8 cellular contexts compared by ENCODE assay signal in genomic region chr3:188421836-188422540, GRCh38.
DNase-seq lines count a peak whose midpoint lies in the region; ATAC-seq and TF ChIP-seq lines count a peak whose summit lies in the region.

No MANE protein-coding gene starts in this region.

- DNase-seq in AG10803 (ENCODE audit: low read depth) (peak; percentile 35), colonic mucosa (peak; percentile 23), tibial artery (peak in 1 of 2 donors; percentile 38), HK-2 (ENCODE audit: unreplicated experiment) (no peak), T-helper 2 cell (no peak), HuH-7.5 (ENCODE audit: low spot score) (no peak)

- intact Hi-C loops in colonic mucosa (cut with DNase I): no loop called here
- intact Hi-C loops in tibial artery (cut with DNase I; ENCODE audit: low total_unique reads): no loop called here

- TF ChIP-seq CTCF in AG10803 (conservative IDR thresholded peaks at IDR 0.05; ENCODE audit: low read length) (no peak), colonic mucosa (IDR thresholded peaks at IDR 0.05) (no peak), tibial artery (IDR thresholded peaks at IDR 0.05) (no peak)

- H3K27me3 ChIP-seq in colonic mucosa (no peaks in the 10 kb centered on the region), tibial artery (no peaks in the 10 kb centered on the region)

- H3K27ac ChIP-seq in colonic mucosa: no peak overlapping the region
- peak overlapping the region; percentile 23 to 57 for H3K27ac ChIP-seq in tibial artery

- H3K4me1 ChIP-seq in colonic mucosa (peaks cover 4% of the 10 kb centered on the region), tibial artery (peaks cover 0 to 59% (median 22%) of the 10 kb centered on the region in 4 donors)

- H3K4me3 ChIP-seq in AG10803 (ENCODE audit: low read length) (no peak overlapping the region), colonic mucosa (no peak overlapping the region), tibial artery (no peak overlapping the region)

- H3K36me3 ChIP-seq in colonic mucosa (no peaks in the 10 kb centered on the region), tibial artery (no peaks in the 10 kb centered on the region)

- H3K9ac ChIP-seq in colonic mucosa (ENCODE audit: low read depth in 2 of 2, low read length in 2 of 2): no peak overlapping the region

- H3K9me3 ChIP-seq in colonic mucosa (no peaks in the 10 kb centered on the region), tibial artery (no peaks in the 10 kb centered on the region)

- ATAC-seq in GM19467 (IDR thresholded peaks at IDR 0.05; ENCODE audit: unreplicated experiment): peak; percentile 99
- ATAC-seq in HG03442 (IDR thresholded peaks at IDR 0.05; ENCODE audit: unreplicated experiment): peak; percentile 99

Comparison
In these comparisons a context has a peak if more than half of its experiments do, and no peak if none do; other contexts are left out.
1. DNase-seq: peak in AG10803 (single experiment) and colonic mucosa (single experiment); none in HK-2 (single experiment), T-helper 2 cell (0 of 5) and HuH-7.5 (single experiment).